In genomic region chr2:15820283-15820591, GRCh38 we compare ENCODE assay signal across 17 cellular contexts.
"Had no signal": no experiment of that assay in that cellular context is flagged by ENCODE, and none has a peak within 500 bp of the region (broad histone marks: within the 10 kb centered on the region; RNA-seq: fewer than 3 reads in every experiment).

No MANE protein-coding gene starts in this region.

- H3K4me1 Mint-ChIP-seq: central memory CD8-positive, alpha-beta T cell had no signal

- H3K9me3 Mint-ChIP-seq: central memory CD8-positive, alpha-beta T cell; mesothelial cell of epicardium had no signal

- DNase-seq: cerebellar nuclear complex; dermis blood vessel endothelial cell; dorsolateral prefrontal cortex; effector CD4-positive, alpha-beta T cell; effector memory CD4-positive, alpha-beta T cell; foreskin keratinocyte; heart left ventricle; hypothalamus; left cardiac atrium; left lung; left ventricle myocardium superior; lower lobe of right lung; mesenchymal stem cell; mucosa of descending colon had no signal

- H3K36me3 Mint-ChIP-seq: mesothelial cell of epicardium had no signal

- H3K4me3 Mint-ChIP-seq: central memory CD8-positive, alpha-beta T cell; mesothelial cell of epicardium had no signal

- ATAC-seq: foreskin keratinocyte, gastroesophageal sphincter, heart left ventricle, left cardiac atrium, left lung, left ventricle myocardium superior, lower lobe of right lung, mucosa of descending colon had no signal
